ENCODE assay signal across 1 cellular context in the genomic region with DNA sequence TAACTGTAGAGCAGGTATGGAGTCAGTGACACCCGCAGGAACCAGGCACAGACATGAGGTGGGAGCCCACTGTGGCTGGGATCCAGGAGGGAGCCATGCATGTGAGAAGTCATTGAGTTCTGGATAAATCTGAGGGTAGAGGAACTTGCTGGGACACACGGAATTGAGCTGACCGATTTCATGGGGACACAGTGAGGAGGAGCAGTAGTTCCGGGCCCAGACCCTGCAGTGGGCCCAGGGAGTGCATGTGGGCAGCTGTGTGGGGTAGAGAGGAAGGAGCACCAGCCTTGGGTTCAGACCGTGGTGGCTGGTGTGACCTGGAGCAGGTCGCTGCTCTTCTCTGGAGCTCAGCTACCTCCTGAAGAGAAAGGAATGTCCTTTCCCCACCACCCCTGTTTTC.
TF ChIP-seq lines count a peak whose summit lies in the region.

No MANE protein-coding gene starts in this region.

TF ChIP-seq in H1, 55 proteins besides CTCF, POLR2A, EP300 and RAD21:
- TF ChIP-seq SP4 (IDR thresholded peaks at IDR 0.05; ENCODE audit: low read length), result no peak
- no peak for TF ChIP-seq KDM5A (IDR thresholded peaks at IDR 0.05; ENCODE audit: low read length)
- TF ChIP-seq KDM1A (IDR thresholded peaks at IDR 0.05; ENCODE audit: borderline replicate concordance, low read length), result no peak
- no peak for TF ChIP-seq SIRT6 (IDR thresholded peaks at IDR 0.05; ENCODE audit: low read length)
- TF ChIP-seq, protein P1, sequence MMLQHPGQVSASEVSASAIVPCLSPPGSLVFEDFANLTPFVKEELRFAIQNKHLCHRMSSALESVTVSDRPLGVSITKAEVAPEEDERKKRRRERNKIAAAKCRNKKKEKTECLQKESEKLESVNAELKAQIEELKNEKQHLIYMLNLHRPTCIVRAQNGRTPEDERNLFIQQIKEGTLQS (IDR thresholded peaks at IDR 0.05; ENCODE audit: insufficient read depth, low read depth, low read length), result no peak
- TF ChIP-seq TCF12 (IDR thresholded peaks at IDR 0.05; ENCODE audit: low read depth, low read length), result no peak
- no peak for TF ChIP-seq FOSL1 (IDR thresholded peaks at IDR 0.05; ENCODE audit: insufficient read depth, low read depth, low read length)
- no peak for TF ChIP-seq KDM4A (IDR thresholded peaks at IDR 0.05; ENCODE audit: low read depth, low read length, severe bottlenecking)
- TF ChIP-seq BCL11A (IDR thresholded peaks at IDR 0.05; ENCODE audit: low read depth in 2 of 2, low read length in 2 of 2), result no peak
